11 cellular contexts compared by ENCODE assay signal in genomic region chr9:131651599-131651998, GRCh38.
DNase-seq lines count a peak whose midpoint lies in the region; ATAC-seq, FAIRE-seq and TF ChIP-seq lines count a peak whose summit lies in the region.
"Had no signal": no experiment of that assay in that cellular context is flagged by ENCODE, and none has a peak within 500 bp of the region (broad histone marks: within the 10 kb centered on the region; RNA-seq: fewer than 3 reads in every experiment).

No MANE protein-coding gene starts in this region.

- DNase-seq in EL (peak; percentile 28), NOMO-1 treated with dmso at 0.1 percent for 144 hours (lab: John Stamatoyannopoulos, UW; ENCODE audit: unreplicated experiment) (peak; percentile 7), bronchial epithelial cell (ENCODE audit: low read depth) (peak; percentile 93), pancreas (no peak), HK-2 (ENCODE audit: unreplicated experiment) (no peak), sigmoid colon (no peak), T1000 (lab: John Stamatoyannopoulos, UW) (no peak)
- DNase-seq: activated CD4-positive, CD25-positive, alpha-beta regulatory T cell treated with anti-CD3 and anti-CD28 coated beads, Interleukin-2, amount 50 U/mL, for 72 hours had no signal

- ATAC-seq in pancreas (peak; percentile 10 to 40 (median 17)), GM21515 (IDR thresholded peaks at IDR 0.05; ENCODE audit: unreplicated experiment) (no peak)

- 50 to 52% methylated on average over 3 of the region's 3 CpGs for WGBS in pancreas, 2 donors
- 78 to 80% methylated on average over 3 of the region's 3 CpGs for WGBS in sigmoid colon, 2 donors

- H3K27me3 ChIP-seq in bronchial epithelial cell (ENCODE audit: control insufficient read depth, insufficient read depth, low read length) (no peaks in the 10 kb centered on the region), pancreas (no peaks in the 10 kb centered on the region), sigmoid colon (no peaks in the 10 kb centered on the region)

- FAIRE-seq in bronchial epithelial cell (lab: Jason Lieb, UNC) (no peak), pancreas (lab: Jason Lieb, UNC) (no peak)
- FAIRE-seq: G401.6 had no signal

- H3K27ac ChIP-seq in pancreas (peak overlapping the region in 1 of 4 donors; percentile 31), sigmoid colon (peak overlapping the region in 2 of 4 donors; percentile 38 to 59)
- H3K27ac ChIP-seq: KMS-11 had no signal

- intact Hi-C loops in pancreas (cut with DNase I): no loop called here
- intact Hi-C loops in sigmoid colon (cut with DNase I): no loop called here

- H3K4me3 ChIP-seq in bronchial epithelial cell (ENCODE audit: low read depth, low read length) (no peak overlapping the region), pancreas (no peak overlapping the region), sigmoid colon (no peak overlapping the region)

- H3K36me3 ChIP-seq in bronchial epithelial cell (ENCODE audit: control insufficient read depth, insufficient read depth, low read length) (no peaks in the 10 kb centered on the region), pancreas (no peaks in the 10 kb centered on the region), sigmoid colon (peaks cover 0 to 7% (median 0%) of the 10 kb centered on the region in 4 donors)

- peaks cover 7 to 42% (median 27%) of the 10 kb centered on the region in 3 donors for H3K4me1 ChIP-seq in pancreas
- H3K4me1 ChIP-seq in sigmoid colon: peaks cover 0 to 24% (median 11%) of the 10 kb centered on the region in 4 donors

- TF ChIP-seq POLR2A in sigmoid colon (IDR thresholded peaks at IDR 0.05): no peak

- H3K9me3 ChIP-seq in pancreas (no peaks in the 10 kb centered on the region), sigmoid colon (no peaks in the 10 kb centered on the region)

- TF ChIP-seq EP300 in sigmoid colon (IDR thresholded peaks at IDR 0.05): no peak

- TF ChIP-seq CTCF in bronchial epithelial cell (IDR thresholded peaks at IDR 0.05; ENCODE audit: insufficient read depth, low read length, severe bottlenecking): no peak
- TF ChIP-seq CTCF in pancreas (IDR thresholded peaks at IDR 0.05): no peak
- TF ChIP-seq CTCF in sigmoid colon (IDR thresholded peaks at IDR 0.05): no peak

Comparison
In these comparisons a context has a peak if more than half of its experiments do, and no peak if none do; other contexts are left out.
1. DNase-seq: peak in EL (single experiment), NOMO-1 treated with dmso at 0.1 percent for 144 hours (single experiment) and bronchial epithelial cell (single experiment); none in pancreas (0 of 6), HK-2 (single experiment), sigmoid colon (single experiment) and T1000 (single experiment).